1 cellular context compared by ENCODE assay signal in genomic region chr18:24270358-24270936, GRCh38.
TF ChIP-seq lines count a peak whose summit lies in the region.

No MANE protein-coding gene starts in this region.

TF ChIP-seq in H1, 55 proteins besides CTCF, POLR2A, EP300 and RAD21 (continued from another document):
- TF ChIP-seq RBBP5 (IDR thresholded peaks at IDR 0.05; ENCODE audit: borderline replicate concordance, low read depth, low read length) (no peak), POU5F1 (IDR thresholded peaks at IDR 0.05; ENCODE audit: low read depth, low read length) (no peak), KDM4A (IDR thresholded peaks at IDR 0.05; ENCODE audit: low read depth, low read length, severe bottlenecking) (no peak), PHF8 (conservative IDR thresholded peaks at IDR 0.05; ENCODE audit: low read depth, low read length) (no peak), CHD2 (IDR thresholded peaks at IDR 0.05; ENCODE audit: low read length) (no peak), BCL11A (IDR thresholded peaks at IDR 0.05; ENCODE audit: low read depth in 2 of 2, low read length in 2 of 2) (no peak), GABPA (IDR thresholded peaks at IDR 0.05; ENCODE audit: borderline replicate concordance, insufficient read depth, low read length) (no peak), TAF7 (optimal IDR thresholded peaks at IDR 0.05; ENCODE audit: borderline replicate concordance, low read depth, low read length) (no peak)
